In the genomic region with DNA sequence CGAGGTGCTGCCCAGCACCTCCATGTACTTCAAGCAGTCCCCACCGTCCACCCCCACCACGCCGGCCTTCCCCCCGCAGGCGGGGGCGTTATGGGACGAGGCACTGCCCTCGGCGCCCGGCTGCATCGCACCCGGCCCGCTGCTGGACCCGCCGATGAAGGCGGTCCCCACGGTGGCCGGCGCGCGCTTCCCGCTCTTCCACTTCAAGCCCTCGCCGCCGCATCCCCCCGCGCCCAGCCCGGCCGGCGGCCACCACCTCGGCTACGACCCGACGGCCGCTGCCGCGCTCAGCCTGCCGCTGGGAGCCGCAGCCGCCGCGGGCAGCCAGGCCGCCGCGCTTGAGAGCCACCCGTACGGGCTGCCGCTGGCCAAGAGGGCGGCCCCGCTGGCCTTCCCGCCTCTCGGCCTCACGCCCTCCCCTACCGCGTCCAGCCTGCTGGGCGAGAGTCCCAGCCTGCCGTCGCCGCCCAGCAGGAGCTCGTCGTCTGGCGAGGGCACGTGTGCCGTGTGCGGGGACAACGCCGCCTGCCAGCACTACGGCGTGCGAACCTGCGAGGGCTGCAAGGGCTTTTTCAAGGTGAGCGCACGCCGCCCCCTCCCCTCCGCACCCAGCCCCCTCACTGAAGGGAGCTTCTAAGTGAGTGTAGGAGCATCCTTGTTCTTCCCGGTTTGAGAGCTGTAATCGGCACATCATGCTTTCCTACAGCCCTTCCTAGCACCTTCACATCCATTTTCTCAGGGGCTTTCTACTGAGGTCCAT, we compare ENCODE assay signal across 14 cellular contexts. TPM values are rescaled to one million over a fixed set of nuclear protein-coding genes. Genes with fewer than 3 reads are reported as not detected.
DNase-seq lines count a peak whose midpoint lies in the region; ATAC-seq, FAIRE-seq and TF ChIP-seq lines count a peak whose summit lies in the region.
"Had no signal": no experiment of that assay in that cellular context is flagged by ENCODE, and none has a peak within 500 bp of the region (broad histone marks: within the 10 kb centered on the region; RNA-seq: fewer than 3 reads in every experiment).

No MANE protein-coding gene starts in this region.

- H3K4me3 ChIP-seq in choroid plexus epithelial cell (ENCODE audit: low read depth, low read length) (peak overlapping the region; percentile 32), stomach (peak overlapping the region in 3 of 4 donors; percentile 1 to 14 (median 8))
- H3K4me3 ChIP-seq: adrenal gland had no signal

- WGBS in stomach, 5 donors = 23 to 54% (median 32%) methylated on average over 54 to 78 of the region's 78 CpGs

- TF ChIP-seq POLR2A in stomach (IDR thresholded peaks at IDR 0.05) = no peak

- peaks cover 0 to 59% (median 30%) of the 10 kb centered on the region in 3 donors for H3K27me3 ChIP-seq in stomach
- H3K27me3 ChIP-seq: adrenal gland had no signal

- no peak for DNase-seq in activated CD8-positive, alpha-beta T cell treated with anti-CD3 and anti-CD28 coated beads for 36 hours
- DNase-seq in activated CD8-positive, alpha-beta T cell treated with anti-CD3 and anti-CD28 coated beads, Interleukin-2, amount 10 ng/mL, durations not matched to agents 7 days and 5 days = no peak
- DNase-seq in choroid plexus epithelial cell (ENCODE audit: low read depth) (peak; percentile 18), left kidney (ENCODE audit: low read depth, low spot score) (peak; percentile 63), stomach (no peak), RCC 7860 (ENCODE audit: low spot score) (no peak), NCI-H2029 treated with DMSO at 0.1 percent for 48 hours (lab: John Stamatoyannopoulos, UW) (no peak)
- DNase-seq: 8988T; HCEC 1CT; naive thymus-derived CD8-positive, alpha-beta T cell; NCI-H2107 had no signal

- peaks cover 13 to 29% (median 24%) of the 10 kb centered on the region in 4 donors for H3K4me1 ChIP-seq in stomach

- TF ChIP-seq CTCF in activated CD8-positive, alpha-beta T cell treated with anti-CD3 and anti-CD28 coated beads for 36 hours (IDR thresholded peaks at IDR 0.05) = no peak
- TF ChIP-seq CTCF in choroid plexus epithelial cell (conservative IDR thresholded peaks at IDR 0.05; ENCODE audit: low read depth, low read length) (no peak), stomach (IDR thresholded peaks at IDR 0.05) (no peak)

- POLR2A ChIA-PET in activated CD8-positive, alpha-beta T cell treated with anti-CD3 and anti-CD28 coated beads for 36 hours (lab: Charles Lee) = interaction anchor here (0.8 to 1.9 kb wide), 4 partner anchors 16 to 28 kb away, joined by 3 to 6 read pairs (median 4); no protein-coding TSS in a partner anchor
- POLR2A ChIA-PET in activated CD8-positive, alpha-beta T cell treated with anti-CD3 and anti-CD28 coated beads, Interleukin-2, amount 10 ng/mL, durations not matched to agents 7 days and 5 days (lab: Charles Lee) = interaction anchor here (0.6 to 1.2 kb wide), 4 partner anchors 10 to 40 kb away, joined by 3 to 4 read pairs (median 3); no protein-coding TSS in a partner anchor

- CTCF ChIA-PET in activated CD8-positive, alpha-beta T cell treated with anti-CD3 and anti-CD28 coated beads for 36 hours (lab: Charles Lee) = interaction anchor here (1.1 kb wide), 1 partner anchor 10 kb away, joined by 3 read pairs; no protein-coding TSS in a partner anchor
- CTCF ChIA-PET in activated CD8-positive, alpha-beta T cell treated with anti-CD3 and anti-CD28 coated beads, Interleukin-2, amount 10 ng/mL, durations not matched to agents 7 days and 5 days (lab: Charles Lee) = interaction anchor here (0.9 to 2.4 kb wide), 8 partner anchors 9 to 496 kb away, joined by 3 to 11 read pairs (median 4); no protein-coding TSS in a partner anchor

- intact Hi-C loops in activated CD8-positive, alpha-beta T cell treated with anti-CD3 and anti-CD28 coated beads for 36 hours (cut with micrococcal nuclease) = loop anchor here (5.0 kb wide), 1 partner anchor 184 kb away; no protein-coding TSS in a partner anchor
- intact Hi-C loops in stomach (cut with DNase I; ENCODE audit: low total_unique reads) = no loop called here

- no peak overlapping the region for H3K27ac ChIP-seq in stomach
- H3K27ac ChIP-seq: adrenal gland had no signal

- peaks cover 40% of the 10 kb centered on the region for H3K4me1 Mint-ChIP-seq in activated CD8-positive, alpha-beta T cell treated with anti-CD3 and anti-CD28 coated beads for 36 hours (ENCODE audit: low read depth)
- peaks cover 53% of the 10 kb centered on the region for H3K4me1 Mint-ChIP-seq in activated CD8-positive, alpha-beta T cell treated with anti-CD3 and anti-CD28 coated beads, Interleukin-2, amount 10 ng/mL, durations not matched to agents 7 days and 5 days (ENCODE audit: low read depth)

- H3K27ac Mint-ChIP-seq in activated CD8-positive, alpha-beta T cell treated with anti-CD3 and anti-CD28 coated beads for 36 hours = peak overlapping the region; percentile 49
- no peak overlapping the region for H3K27ac Mint-ChIP-seq in activated CD8-positive, alpha-beta T cell treated with anti-CD3 and anti-CD28 coated beads, Interleukin-2, amount 10 ng/mL, durations not matched to agents 7 days and 5 days
- H3K27ac Mint-ChIP-seq: T-helper 1 cell treated with Interleukin-12 subunit alpha and Interleukin-12 subunit beta and Interleukin-4 antibody, amounts not matched to agents 30 μg/mL and 1 μg/mL, for 36 hours had no signal

- no peaks in the 10 kb centered on the region for H3K9me3 ChIP-seq in stomach
- H3K9me3 ChIP-seq: adrenal gland had no signal

- H3K36me3 ChIP-seq in stomach = peaks cover 0 to 16% (median 2%) of the 10 kb centered on the region in 4 donors
- H3K36me3 ChIP-seq: adrenal gland had no signal

- peak overlapping the region; percentile 49 for H3K4me3 Mint-ChIP-seq in activated CD8-positive, alpha-beta T cell treated with anti-CD3 and anti-CD28 coated beads for 36 hours
- no peak overlapping the region for H3K4me3 Mint-ChIP-seq in activated CD8-positive, alpha-beta T cell treated with anti-CD3 and anti-CD28 coated beads, Interleukin-2, amount 10 ng/mL, durations not matched to agents 7 days and 5 days
- H3K4me3 Mint-ChIP-seq: T-helper 1 cell treated with Interleukin-12 subunit alpha and Interleukin-12 subunit beta and Interleukin-4 antibody, amounts not matched to agents 30 μg/mL and 1 μg/mL, for 36 hours had no signal

- no peak for ATAC-seq in activated CD8-positive, alpha-beta T cell treated with anti-CD3 and anti-CD28 coated beads for 36 hours
- ATAC-seq in activated CD8-positive, alpha-beta T cell treated with anti-CD3 and anti-CD28 coated beads, Interleukin-2, amount 10 ng/mL, durations not matched to agents 7 days and 5 days = no peak
- no peak for ATAC-seq in GM18502 (IDR thresholded peaks at IDR 0.05; ENCODE audit: poor library complexity, unreplicated experiment)
- ATAC-seq: naive thymus-derived CD8-positive, alpha-beta T cell had no signal

- H3K36me3 Mint-ChIP-seq in activated CD8-positive, alpha-beta T cell treated with anti-CD3 and anti-CD28 coated beads for 36 hours (ENCODE audit: low read depth) = peaks cover 86% of the 10 kb centered on the region
- peaks cover 8% of the 10 kb centered on the region for H3K36me3 Mint-ChIP-seq in activated CD8-positive, alpha-beta T cell treated with anti-CD3 and anti-CD28 coated beads, Interleukin-2, amount 10 ng/mL, durations not matched to agents 7 days and 5 days (ENCODE audit: low read depth)

- no peaks in the 10 kb centered on the region for H3K9me3 Mint-ChIP-seq in activated CD8-positive, alpha-beta T cell treated with anti-CD3 and anti-CD28 coated beads for 36 hours
- H3K9me3 Mint-ChIP-seq in activated CD8-positive, alpha-beta T cell treated with anti-CD3 and anti-CD28 coated beads, Interleukin-2, amount 10 ng/mL, durations not matched to agents 7 days and 5 days (ENCODE audit: insufficient read depth) = no peaks in the 10 kb centered on the region
- H3K9me3 Mint-ChIP-seq: naive thymus-derived CD8-positive, alpha-beta T cell; T-helper 1 cell treated with Interleukin-12 subunit alpha and Interleukin-12 subunit beta and Interleukin-4 antibody, amounts not matched to agents 30 μg/mL and 1 μg/mL, for 36 hours had no signal

- H3K27me3 Mint-ChIP-seq in activated CD8-positive, alpha-beta T cell treated with anti-CD3 and anti-CD28 coated beads for 36 hours = peaks cover 3% of the 10 kb centered on the region
- peaks cover 16% of the 10 kb centered on the region for H3K27me3 Mint-ChIP-seq in activated CD8-positive, alpha-beta T cell treated with anti-CD3 and anti-CD28 coated beads, Interleukin-2, amount 10 ng/mL, durations not matched to agents 7 days and 5 days (ENCODE audit: low read depth)

- no peak for TF ChIP-seq EP300 in stomach (IDR thresholded peaks at IDR 0.05)

- no peak for FAIRE-seq in RCC 7860 (lab: Jason Lieb, UNC)

RNA-seq across cellular contexts. Expression of gene NR4A3, which starts 6.9 kb away (rescaled TPM):
- 100 to 1,000 TPM; 112 to 113 TPM for total RNA-seq in activated CD8-positive, alpha-beta T cell treated with anti-CD3 and anti-CD28 coated beads for 36 hours
- under 1 TPM; 0.26 to 0.29 TPM for total RNA-seq in activated CD8-positive, alpha-beta T cell treated with anti-CD3 and anti-CD28 coated beads, Interleukin-2, amount 10 ng/mL, durations not matched to agents 7 days and 5 days
- total RNA-seq in stomach = 10 to 100 TPM in 1 of 5 donors, 1 to 10 TPM in 3, under 1 TPM in 1; 0.58 to 51.8 (median 2.6) TPM
- polyA plus RNA-seq in stomach = 1 to 10 TPM; 1.3 to 4.9 (median 3.9) TPM

Comparison
In these comparisons a context has a peak if more than half of its experiments do, and no peak if none do; other contexts are left out.
1. DNase-seq: peak in choroid plexus epithelial cell (single experiment) and left kidney (single experiment); none in activated CD8-positive, alpha-beta T cell treated with anti-CD3 and anti-CD28 coated beads for 36 hours (single experiment), activated CD8-positive, alpha-beta T cell treated with anti-CD3 and anti-CD28 coated beads, Interleukin-2, amount 10 ng/mL, durations not matched to agents 7 days and 5 days (single experiment), stomach (single experiment), RCC 7860 (single experiment) and NCI-H2029 treated with DMSO at 0.1 percent for 48 hours (single experiment).